ENCODE assay signal across 3 cellular contexts in genomic region chr6:65071480-65071879, GRCh38.
"Had no signal": no experiment of that assay in that cellular context is flagged by ENCODE, and none has a peak within 500 bp of the region (broad histone marks: within the 10 kb centered on the region; RNA-seq: fewer than 3 reads in every experiment).

No MANE protein-coding gene starts in this region.

- H3K4me3 ChIP-seq: GM12878 had no signal

- DNase-seq: GDM1, GF-D8 had no signal
